ENCODE assay signal across 8 cellular contexts in the genomic region with DNA sequence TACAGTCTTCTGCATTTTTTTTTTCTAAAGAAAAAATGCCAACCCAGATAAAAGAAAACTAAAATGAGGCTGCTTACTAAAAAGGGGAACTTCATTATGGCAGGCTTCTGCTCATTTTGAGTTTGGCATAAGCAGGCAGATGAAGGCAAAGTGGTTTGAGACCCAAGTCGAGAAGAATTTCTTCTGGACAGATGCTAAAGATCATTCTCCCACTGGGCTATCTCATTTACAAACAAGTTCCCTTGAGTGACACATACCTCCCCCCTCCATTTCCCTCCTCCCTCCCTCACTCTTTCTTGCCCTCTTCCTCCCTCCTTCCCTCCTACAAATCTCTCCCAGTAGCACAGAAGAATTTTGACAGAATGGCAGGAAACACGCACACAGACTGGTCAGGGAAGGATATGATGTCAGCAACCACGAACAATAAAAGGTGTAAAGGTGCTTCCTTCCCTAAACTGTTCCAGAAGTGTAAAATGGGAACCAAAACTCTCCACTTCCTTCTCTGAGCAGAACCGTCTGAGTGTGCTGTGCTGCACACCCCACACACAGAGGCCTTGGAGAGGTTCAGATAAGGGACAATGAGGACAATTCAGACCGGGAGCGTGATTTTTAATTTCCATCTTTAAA. TPM values are rescaled to one million over a fixed set of nuclear protein-coding genes. Genes with fewer than 3 reads are reported as not detected.
DNase-seq lines count a peak whose midpoint lies in the region; ATAC-seq, FAIRE-seq and TF ChIP-seq lines count a peak whose summit lies in the region.

No MANE protein-coding gene starts in this region.

- no peaks in the 10 kb centered on the region for H3K27me3 Mint-ChIP-seq in activated CD8-positive, alpha-beta memory T cell treated with anti-CD3 and anti-CD28 coated beads, Interleukin-2, amount 10 ng/mL, durations not matched to agents 7 days and 5 days

- intact Hi-C loops in testis (cut with DNase I; ENCODE audit: low total_unique reads) = no loop called here

- H3K36me3 Mint-ChIP-seq in activated CD8-positive, alpha-beta memory T cell treated with anti-CD3 and anti-CD28 coated beads, Interleukin-2, amount 10 ng/mL, durations not matched to agents 7 days and 5 days = no peaks in the 10 kb centered on the region

- H3K9me3 ChIP-seq in testis = no peaks in the 10 kb centered on the region

- TF ChIP-seq CTCF in testis (IDR thresholded peaks at IDR 0.05) = no peak

- H3K27ac ChIP-seq in angular gyrus (ENCODE audit: low read depth, low read length) (peak overlapping the region; percentile 29), testis (peak overlapping the region; percentile 40 to 79)

- no peak for DNase-seq in H54 (ENCODE audit: insufficient read length, low spot score)
- DNase-seq in Kasumi-1 (lab: John Stamatoyannopoulos, UW) = peak; percentile 99
- peak; percentile 54 for DNase-seq in kidney glomerular epithelial cell (lab: John Stamatoyannopoulos, UW)
- peak; percentile 60 for DNase-seq in testis
- no peak for DNase-seq in DMS 273 treated with DMSO at 0.1 percent for 48 hours (lab: John Stamatoyannopoulos, UW)
- no peak for DNase-seq in activated CD8-positive, alpha-beta memory T cell treated with anti-CD3 and anti-CD28 coated beads, Interleukin-2, amount 10 ng/mL, durations not matched to agents 7 days and 5 days

- no peak overlapping the region for H3K4me3 ChIP-seq in testis

- H3K4me3 Mint-ChIP-seq in activated CD8-positive, alpha-beta memory T cell treated with anti-CD3 and anti-CD28 coated beads, Interleukin-2, amount 10 ng/mL, durations not matched to agents 7 days and 5 days = no peak overlapping the region

- H3K4me1 Mint-ChIP-seq in activated CD8-positive, alpha-beta memory T cell treated with anti-CD3 and anti-CD28 coated beads, Interleukin-2, amount 10 ng/mL, durations not matched to agents 7 days and 5 days = peaks cover 15% of the 10 kb centered on the region

- peaks cover 27% of the 10 kb centered on the region for H3K4me1 ChIP-seq in testis

- no peaks in the 10 kb centered on the region for H3K27me3 ChIP-seq in testis

- ATAC-seq in GM18498 (IDR thresholded peaks at IDR 0.05; ENCODE audit: unreplicated experiment) = peak; percentile 63
- no peak for ATAC-seq in activated CD8-positive, alpha-beta memory T cell treated with anti-CD3 and anti-CD28 coated beads, Interleukin-2, amount 10 ng/mL, durations not matched to agents 7 days and 5 days

- 41 to 45% methylated on average over 6 of the region's 6 CpGs for WGBS in testis, 2 donors

- H3K9me3 Mint-ChIP-seq in activated CD8-positive, alpha-beta memory T cell treated with anti-CD3 and anti-CD28 coated beads, Interleukin-2, amount 10 ng/mL, durations not matched to agents 7 days and 5 days (ENCODE audit: low read depth) = no peaks in the 10 kb centered on the region

- TF ChIP-seq POLR2A in H54 (IDR thresholded peaks at IDR 0.05; ENCODE audit: low read depth, low read length) (no peak), testis (IDR thresholded peaks at IDR 0.05) (no peak)

- CTCF ChIA-PET in activated CD8-positive, alpha-beta memory T cell treated with anti-CD3 and anti-CD28 coated beads, Interleukin-2, amount 10 ng/mL, durations not matched to agents 7 days and 5 days (lab: Charles Lee) = no interaction called here

- peak; percentile 95 for FAIRE-seq in H54 (lab: Jason Lieb, UNC)

- no peak overlapping the region for H3K27ac Mint-ChIP-seq in activated CD8-positive, alpha-beta memory T cell treated with anti-CD3 and anti-CD28 coated beads, Interleukin-2, amount 10 ng/mL, durations not matched to agents 7 days and 5 days

- no peaks in the 10 kb centered on the region for H3K36me3 ChIP-seq in testis (ENCODE audit: low read depth, missing control alignments)

RNA-seq across cellular contexts. Expression of a gene that starts 55.9 kb away (rescaled TPM):
- 10 to 100 TPM; 19.9 to 53.1 TPM for total RNA-seq in testis
- polyA plus RNA-seq in testis (ENCODE audit: insufficient read depth, low read depth, low replicate concordance) = 18.3 TPM
- total RNA-seq in activated CD8-positive, alpha-beta memory T cell treated with anti-CD3 and anti-CD28 coated beads, Interleukin-2, amount 10 ng/mL, durations not matched to agents 7 days and 5 days = under 1 TPM; 0.06 to 0.19 TPM

Comparison
In these comparisons a context has a peak if more than half of its experiments do, and no peak if none do; other contexts are left out.
1. DNase-seq: peak in Kasumi-1 (2 of 2), kidney glomerular epithelial cell (single experiment) and testis (single experiment); none in H54 (single experiment), DMS 273 treated with DMSO at 0.1 percent for 48 hours (single experiment) and activated CD8-positive, alpha-beta memory T cell treated with anti-CD3 and anti-CD28 coated beads, Interleukin-2, amount 10 ng/mL, durations not matched to agents 7 days and 5 days (single experiment).
2. RNA of a gene that starts 55.9 kb away (total RNA-seq): 19.9 to 53.1 TPM in testis; 0.06 to 0.19 TPM in activated CD8-positive, alpha-beta memory T cell treated with anti-CD3 and anti-CD28 coated beads, Interleukin-2, amount 10 ng/mL, durations not matched to agents 7 days and 5 days; every median in the first group is over 10 times any median in the second.